Comparison of ENCODE assay signal across 8 cellular contexts in the genomic region with DNA sequence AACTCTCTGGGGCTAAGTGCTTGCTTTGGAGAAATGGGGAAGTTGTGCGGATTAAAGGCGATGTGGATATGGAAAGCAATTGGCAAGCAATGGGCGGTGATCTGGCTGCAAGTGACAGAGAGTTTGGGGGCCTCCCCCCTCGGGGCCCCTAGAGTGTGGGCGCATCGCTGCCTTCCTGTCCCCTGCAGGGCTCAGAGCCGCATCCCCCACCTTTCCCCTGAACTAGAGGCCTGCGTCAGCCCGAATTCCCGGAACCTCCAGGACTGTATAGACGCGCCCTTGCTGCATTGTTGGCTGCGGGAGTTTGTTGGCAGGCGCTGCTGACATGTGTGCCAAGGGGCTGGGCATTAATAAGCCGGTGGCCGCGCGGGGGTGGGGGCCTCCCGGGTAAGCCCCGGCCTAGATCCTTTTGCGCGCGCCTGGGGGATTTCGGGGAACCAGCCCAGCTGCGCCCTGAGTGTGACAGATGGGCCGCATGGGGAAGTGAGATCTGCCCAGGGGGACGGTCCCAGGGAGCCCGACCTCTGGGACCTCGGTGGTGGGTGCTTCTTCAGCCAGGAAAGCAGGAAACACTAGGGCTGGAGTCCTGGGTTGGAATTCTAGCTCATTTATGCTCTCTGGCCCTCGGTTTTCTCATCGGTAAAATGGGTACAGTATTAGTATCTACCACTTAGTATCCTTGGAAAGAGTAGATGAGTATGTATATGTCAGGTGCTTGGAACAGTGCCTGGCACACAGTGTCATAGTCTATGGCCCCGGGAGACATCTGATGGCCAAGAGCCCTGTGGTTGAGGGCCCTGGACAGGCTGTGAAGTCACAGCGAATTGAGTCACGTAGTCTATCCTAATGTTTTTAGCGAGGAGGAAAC. TPM values are rescaled to one million over a fixed set of nuclear protein-coding genes. Genes with fewer than 3 reads are reported as not detected.
A peak's percentile ranks its signal among the peaks of the same experiment; 100 is the strongest.
DNase-seq lines count a peak whose midpoint lies in the region; TF ChIP-seq lines count a peak whose summit lies in the region.

No MANE protein-coding gene starts in this region.

- H3K27ac ChIP-seq in breast epithelium (peak overlapping the region; percentile 80 to 91), skin epidermis (peak overlapping the region; percentile 81 to 98 (median 93))

- intact Hi-C loops in breast epithelium (cut with DNase I; ENCODE audit: low total_unique reads) = loop anchor here (5.0 kb wide), 1 partner anchor 95 kb away; no protein-coding TSS in a partner anchor

- DNase-seq in DMS153 treated with DMSO at 0.1 percent for 48 hours (lab: John Stamatoyannopoulos, UW; ENCODE audit: unreplicated experiment) (peak; percentile 24), GOT3 (lab: John Stamatoyannopoulos, UW) (peak; percentile 34), NCI-H1092 (lab: John Stamatoyannopoulos, UW) (peak; percentile 46), UCSD-AML1 (lab: John Stamatoyannopoulos, UW; ENCODE audit: unreplicated experiment) (peak; percentile 67), breast epithelium (ENCODE audit: low spot score in 2 of 2) (peak; percentile 68 to 86), iPS-NIHi11 (ENCODE audit: low spot score) (peak; percentile 53), NCI-H526 treated with DMSO at 0.1 percent for 48 hours (lab: John Stamatoyannopoulos, UW) (no peak)

- H3K4me3 ChIP-seq in breast epithelium (peak overlapping the region; percentile 79 to 94 (median 92)), skin epidermis (peak overlapping the region; percentile 64 to 98 (median 92))

- TF ChIP-seq CTCF in breast epithelium (IDR thresholded peaks at IDR 0.05) = no peak

- H3K9me3 ChIP-seq in breast epithelium = no peaks in the 10 kb centered on the region

- H3K4me1 ChIP-seq in breast epithelium = peaks cover 0 to 12% of the 10 kb centered on the region in 2 donors

- no peaks in the 10 kb centered on the region for H3K36me3 ChIP-seq in breast epithelium

- H3K27me3 ChIP-seq in breast epithelium = no peaks in the 10 kb centered on the region

- TF ChIP-seq POLR2A in breast epithelium (IDR thresholded peaks at IDR 0.05) = no peak

RNA-seq across cellular contexts. Expression of a gene that starts 1.0 kb away (rescaled TPM):
- total RNA-seq in breast epithelium = 10 to 100 TPM; 23.3 to 40.5 (median 30.0) TPM

RNA-seq across cellular contexts. Expression of a gene that starts 44.8 kb away (rescaled TPM):
- under 1 TPM in 1 of 3 donors, not detected in 2; 0.16 TPM for total RNA-seq in breast epithelium
